ENCODE assay signal across 31 cellular contexts in genomic region chr3:100416863-100417262, GRCh38.
"Had no signal": no experiment of that assay in that cellular context is flagged by ENCODE, and none has a peak within 500 bp of the region (broad histone marks: within the 10 kb centered on the region; RNA-seq: fewer than 3 reads in every experiment).

No MANE protein-coding gene starts in this region.

- H3K27me3 Mint-ChIP-seq: progenitor cell of endocrine pancreas; stimulated activated memory B cell treated with anti-CD40 and anti-IgM and Interleukin-4, amounts not matched to agents 10 μg/mL and 1 μg/mL and 100 μg/mL, for 72 hours; stimulated activated naive CD8-positive, alpha-beta T cell treated with anti-CD3 and anti-CD28 coated beads, Interleukin-15, amount 100 ng/mL, for 72 hours; type B pancreatic cell had no signal

- H3K4me3 ChIP-seq: neural progenitor cell, ovary, psoas muscle, skin epidermis, smooth muscle cell, spleen, suprapubic skin, testis, tibial artery, transverse colon, upper lobe of right lung, uterus had no signal

- H3K36me3 Mint-ChIP-seq: natural killer cell had no signal

- H3K79me2 ChIP-seq: parathyroid adenoma had no signal

- H3K4me3 Mint-ChIP-seq: natural killer cell; nephron; neural progenitor cell; stimulated activated memory B cell treated with anti-CD40 and anti-IgM and Interleukin-4, amounts not matched to agents 10 μg/mL and 1 μg/mL and 100 μg/mL, for 72 hours; stimulated activated naive CD8-positive, alpha-beta T cell treated with anti-CD3 and anti-CD28 coated beads, Interleukin-15, amount 100 ng/mL, for 72 hours; type B pancreatic cell had no signal

- H3K27me3 ChIP-seq: neural progenitor cell, ovary, spleen, suprapubic skin, testis, tibial artery, transverse colon, upper lobe of right lung, uterus had no signal

- H3K4me1 ChIP-seq: neural progenitor cell, parathyroid adenoma, suprapubic skin, testis, tibial artery, upper lobe of right lung, uterus had no signal

- DNase-seq: natural killer cell; occipital lobe; ovary; posterior cingulate gyrus; psoas muscle; right cardiac atrium; spleen; stimulated activated CD4-positive, alpha-beta T cell treated with anti-CD3 and anti-CD28 coated beads, Interleukin-12 subunit alpha, Interleukin-12 subunit beta, amount 100 ng/mL, for 4 hours; stimulated activated CD4-positive, alpha-beta T cell treated with anti-CD3 and anti-CD28 coated beads, Interleukin-1b, Interleukin-23, amount 100 ng/mL, for 48 hours; stimulated activated CD4-positive, alpha-beta T cell treated with anti-CD3 and anti-CD28 coated beads, Interleukin-4, amount 100 ng/mL, for 1 hour; stimulated activated CD4-positive, alpha-beta T cell treated with anti-CD3 and anti-CD28 coated beads, Interleukin-4, amount 100 ng/mL, for 4 hours; stimulated activated CD8-positive, alpha-beta memory T cell treated with anti-CD3 and anti-CD28 coated beads, Interleukin-4, amount 100 ng/mL, for 48 hours; stimulated activated naive CD4-positive, alpha-beta T cell; stimulated activated naive CD8-positive, alpha-beta T cell treated with anti-CD3 and anti-CD28 coated beads, Interleukin-15, amount 100 ng/mL, for 72 hours; stimulated activated naive CD8-positive, alpha-beta T cell treated with anti-CD3 and anti-CD28 coated beads, Interleukin-15, Interleukin-2, amounts not matched to agents 100 U/mL and 50 U/mL, for 24 hours; substantia nigra; testis; tibial artery; transverse colon; upper lobe of right lung; uterus had no signal

- H2AFZ ChIP-seq: neural progenitor cell, parathyroid adenoma had no signal

- H3K4me1 Mint-ChIP-seq: natural killer cell; stimulated activated memory B cell treated with anti-CD40 and anti-IgM and Interleukin-4, amounts not matched to agents 10 μg/mL and 1 μg/mL and 100 μg/mL, for 72 hours; stimulated activated naive CD8-positive, alpha-beta T cell treated with anti-CD3 and anti-CD28 coated beads, Interleukin-15, amount 100 ng/mL, for 72 hours had no signal

- ATAC-seq: natural killer cell; psoas muscle; right cardiac atrium; sciatic nerve; stimulated activated memory B cell treated with anti-CD40 and anti-IgM and Interleukin-4, amounts not matched to agents 10 μg/mL and 1 μg/mL and 100 μg/mL, for 72 hours; stimulated activated naive CD8-positive, alpha-beta T cell treated with anti-CD3 and anti-CD28 coated beads, Interleukin-15, amount 100 ng/mL, for 72 hours; stimulated activated naive CD8-positive, alpha-beta T cell treated with anti-CD3 and anti-CD28 coated beads, Interleukin-15, Interleukin-2, amounts not matched to agents 100 U/mL and 50 U/mL, for 24 hours; upper lobe of right lung had no signal

- H3K9me3 Mint-ChIP-seq: natural killer cell; stimulated activated memory B cell treated with anti-CD40 and anti-IgM and Interleukin-4, amounts not matched to agents 10 μg/mL and 1 μg/mL and 100 μg/mL, for 72 hours; type B pancreatic cell had no signal

- H3K27ac ChIP-seq: neural progenitor cell, ovary, parathyroid adenoma, psoas muscle, skin epidermis, suprapubic skin, testis, tibial artery, transverse colon, upper lobe of right lung, uterus had no signal

- H3K36me3 ChIP-seq: neural progenitor cell, ovary, suprapubic skin, transverse colon, upper lobe of right lung, uterus had no signal

- H3K27ac Mint-ChIP-seq: natural killer cell; nephron; neural progenitor cell; progenitor cell of endocrine pancreas; stimulated activated memory B cell treated with anti-CD40 and anti-IgM and Interleukin-4, amounts not matched to agents 10 μg/mL and 1 μg/mL and 100 μg/mL, for 72 hours; stimulated activated naive CD8-positive, alpha-beta T cell treated with anti-CD3 and anti-CD28 coated beads, Interleukin-15, amount 100 ng/mL, for 72 hours; type B pancreatic cell had no signal

- H3K9ac ChIP-seq: neural progenitor cell, parathyroid adenoma had no signal

- H3K9me3 ChIP-seq: ovary, psoas muscle, suprapubic skin, testis, tibial artery, transverse colon, uterus had no signal

- H3K4me2 ChIP-seq: neural progenitor cell, smooth muscle cell had no signal
